In the genomic region with DNA sequence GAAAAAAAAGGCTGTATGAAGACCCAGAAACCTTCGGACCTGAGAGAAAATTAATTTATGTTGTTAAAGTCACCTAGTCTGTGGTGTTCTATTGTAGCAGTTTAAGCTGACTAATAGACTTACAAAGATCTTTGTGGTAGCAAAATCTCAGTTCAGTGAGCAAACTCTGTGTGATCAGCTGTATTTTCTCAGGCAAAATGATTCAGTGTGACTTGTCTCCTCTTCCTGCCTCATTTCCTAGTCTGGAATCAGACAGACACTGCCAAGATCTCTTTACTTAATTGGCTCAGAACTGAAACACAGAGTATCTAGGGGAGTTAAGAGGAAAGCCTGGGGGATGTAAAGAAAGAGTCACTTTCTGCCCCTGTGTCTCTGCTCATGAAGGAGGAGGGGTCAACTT, we compare ENCODE assay signal across 14 cellular contexts.
A peak's percentile ranks its signal among the peaks of the same experiment; 100 is the strongest.
DNase-seq lines count a peak whose midpoint lies in the region; ATAC-seq and TF ChIP-seq lines count a peak whose summit lies in the region.
"Had no signal": no experiment of that assay in that cellular context is flagged by ENCODE, and none has a peak within 500 bp of the region (broad histone marks: within the 10 kb centered on the region; RNA-seq: fewer than 3 reads in every experiment).

No MANE protein-coding gene starts in this region.

- no peaks in the 10 kb centered on the region for H3K27me3 ChIP-seq in adrenal gland
- H3K27me3 ChIP-seq in smooth muscle cell (ENCODE audit: low read depth), result no peaks in the 10 kb centered on the region
- H3K27me3 ChIP-seq: suprapubic skin had no signal

- H3K9me3 ChIP-seq in adrenal gland (replicated peaks in 1 of 3) (no peaks in the 10 kb centered on the region), smooth muscle cell (replicated peaks; ENCODE audit: low read depth) (no peaks in the 10 kb centered on the region)
- H3K9me3 ChIP-seq: suprapubic skin had no signal

- no peak for ATAC-seq in HG03460 (IDR thresholded peaks at IDR 0.05; ENCODE audit: unreplicated experiment)
- no peak for ATAC-seq in GM21528 (IDR thresholded peaks at IDR 0.05; ENCODE audit: low FRiP score, unreplicated experiment)
- ATAC-seq: activated CD4-positive, alpha-beta T cell treated with anti-CD3 and anti-CD28 coated beads for 36 hours; Panc1 had no signal

- peak overlapping the region; percentile 29 for H3K9ac ChIP-seq in smooth muscle cell (ENCODE audit: low read depth)

- peak overlapping the region; percentile 93 for H2AFZ ChIP-seq in smooth muscle cell (ENCODE audit: low read depth)

- no peak for TF ChIP-seq POLR2A in adrenal gland (IDR thresholded peaks at IDR 0.05)

- no peaks in the 10 kb centered on the region for H4K20me1 ChIP-seq in smooth muscle cell (ENCODE audit: low read depth)

- peak overlapping the region in 3 of 5 donors; percentile 52 to 57 (median 53) for H3K27ac ChIP-seq in adrenal gland
- peak overlapping the region; percentile 74 for H3K27ac ChIP-seq in smooth muscle cell (ENCODE audit: low read depth)
- H3K27ac ChIP-seq: suprapubic skin had no signal

- H3K36me3 ChIP-seq in adrenal gland (replicated peaks in 1 of 2), result no peaks in the 10 kb centered on the region
- H3K36me3 ChIP-seq in smooth muscle cell (ENCODE audit: low read depth), result no peaks in the 10 kb centered on the region
- H3K36me3 ChIP-seq: suprapubic skin had no signal

- peak; percentile 55 for DNase-seq in HCEC 1CT
- no peak for DNase-seq in adrenal gland
- DNase-seq in fibroblast of pulmonary artery (ENCODE audit: low read depth), result peak; percentile 78
- DNase-seq in smooth muscle cell (lab: John Stamatoyannopoulos, UW; ENCODE audit: unreplicated experiment), result no peak
- no peak for DNase-seq in SHP77 (lab: John Stamatoyannopoulos, UW)
- DNase-seq: activated CD4-positive, alpha-beta T cell treated with anti-CD3 and anti-CD28 coated beads for 36 hours; activated T-cell treated with anti-CD3 and anti-CD28 coated beads, Interleukin-2, amount 50 U/mL, for 24 hours; aorta; hippocampal formation; NCI-H1105 treated with DMSO at 0.1 percent for 48 hours had no signal

- TF ChIP-seq CTCF in adrenal gland (IDR thresholded peaks at IDR 0.05) (no peak), fibroblast of pulmonary artery (IDR thresholded peaks at IDR 0.05; ENCODE audit: low read length, missing control alignments) (no peak), smooth muscle cell (IDR thresholded peaks at IDR 0.05; ENCODE audit: borderline replicate concordance, insufficient read depth, poor library complexity, severe bottlenecking) (no peak)

- intact Hi-C loops in adrenal gland (cut with DNase I), result no loop called here

- H3K4me1 ChIP-seq in adrenal gland (replicated peaks in 1 of 2) (no peaks in the 10 kb centered on the region), smooth muscle cell (ENCODE audit: low read depth) (no peaks in the 10 kb centered on the region)
- H3K4me1 ChIP-seq: suprapubic skin had no signal

- peak overlapping the region; percentile 46 for H3K4me2 ChIP-seq in smooth muscle cell

- WGBS in adrenal gland, 4 donors, result 17 to 25% (median 21%) methylated on average over 1 of the region's 1 CpG
- 63% methylated on average over 1 of the region's 1 CpG for WGBS in smooth muscle cell (ENCODE audit: low lambda C conversion rate)

- H3K79me2 ChIP-seq in smooth muscle cell (ENCODE audit: low read depth), result no peaks in the 10 kb centered on the region

- H3F3A ChIP-seq in smooth muscle cell (ENCODE audit: low read depth), result no peaks in the 10 kb centered on the region

- H3K4me3 ChIP-seq in adrenal gland, result no peak overlapping the region
- no peak overlapping the region for H3K4me3 ChIP-seq in fibroblast of pulmonary artery (replicated peaks; ENCODE audit: low read depth, low read length)
- H3K4me3 ChIP-seq in smooth muscle cell, result no peak overlapping the region
- H3K4me3 ChIP-seq: suprapubic skin had no signal

Comparison
In these comparisons a context has a peak if more than half of its experiments do, and no peak if none do; other contexts are left out.
1. DNase-seq: peak in HCEC 1CT (single experiment) and fibroblast of pulmonary artery (single experiment); none in adrenal gland (0 of 7), smooth muscle cell (single experiment) and SHP77 (0 of 2).